In genomic region chr20:34332262-34332920, GRCh38 we compare ENCODE assay signal across 1 cellular context.
TF ChIP-seq lines count a peak whose summit lies in the region.

No MANE protein-coding gene starts in this region.

TF ChIP-seq in HCT116, 20 proteins besides CTCF, POLR2A, EP300 and RAD21 (continued from another document):
- TF ChIP-seq ZBTB33 (IDR thresholded peaks at IDR 0.05; ENCODE audit: extremely low read depth, insufficient replicate concordance, low read length) (no peak), CEBPB (IDR thresholded peaks at IDR 0.05; ENCODE audit: low read depth) (no peak)
